Comparison of ENCODE assay signal across 21 cellular contexts in genomic region chrX:16196829-16197228, GRCh38. TPM values are rescaled to one million over a fixed set of nuclear protein-coding genes. Genes with fewer than 3 reads are reported as not detected.
"Had no signal": no experiment of that assay in that cellular context is flagged by ENCODE, and none has a peak within 500 bp of the region (broad histone marks: within the 10 kb centered on the region; RNA-seq: fewer than 3 reads in every experiment).

No MANE protein-coding gene starts in this region.

- H3K4me1 ChIP-seq: ascending aorta, breast epithelium, left ventricle myocardium inferior, parathyroid adenoma had no signal

- H3K27ac ChIP-seq: ascending aorta, breast epithelium, epithelial cell of prostate, hepatocyte, left ventricle myocardium inferior, neutrophil, parathyroid adenoma, VCaP had no signal

- H3K27me3 ChIP-seq: ascending aorta, hepatocyte, neutrophil had no signal

- DNase-seq: activated CD4-positive, alpha-beta T cell treated with anti-CD3 and anti-CD28 coated beads, Interleukin-2, amount 50 U/mL, for 48 hours; activated naive CD4-positive, alpha-beta T cell treated with Interleukin-2 at 50 U/mL for 16 hours; cerebellar nuclear complex; effector CD8-positive, alpha-beta T cell; left ventricle myocardium inferior; mucosa of descending colon; naive thymus-derived CD8-positive, alpha-beta T cell; stimulated activated CD4-positive, alpha-beta T cell treated with anti-CD3 and anti-CD28 coated beads, Interleukin-2, amount 100 ng/mL, for 48 hours; T1000 had no signal

- H3K4me2 ChIP-seq: hepatocyte had no signal

- H3K4me1 Mint-ChIP-seq: activated T-helper 17 cell treated with anti-CD3 and anti-CD28 coated beads, Interleukin-2, amount 50 U/mL, for 72 hours; naive thymus-derived CD8-positive, alpha-beta T cell; stimulated activated memory B cell treated with anti-CD40 and anti-IgM and Interleukin-4, amounts not matched to agents 10 μg/mL and 1 μg/mL and 100 μg/mL, for 72 hours had no signal

- H3K4me3 Mint-ChIP-seq: activated T-helper 17 cell treated with anti-CD3 and anti-CD28 coated beads, Interleukin-2, amount 50 U/mL, for 72 hours; naive thymus-derived CD8-positive, alpha-beta T cell; stimulated activated memory B cell treated with anti-CD40 and anti-IgM and Interleukin-4, amounts not matched to agents 10 μg/mL and 1 μg/mL and 100 μg/mL, for 72 hours had no signal

- H3K27me3 Mint-ChIP-seq: stimulated activated memory B cell treated with anti-CD40 and anti-IgM and Interleukin-4, amounts not matched to agents 10 μg/mL and 1 μg/mL and 100 μg/mL, for 72 hours had no signal

- H3K27ac Mint-ChIP-seq: activated T-helper 17 cell treated with anti-CD3 and anti-CD28 coated beads, Interleukin-2, amount 50 U/mL, for 72 hours; naive thymus-derived CD8-positive, alpha-beta T cell; stimulated activated memory B cell treated with anti-CD40 and anti-IgM and Interleukin-4, amounts not matched to agents 10 μg/mL and 1 μg/mL and 100 μg/mL, for 72 hours had no signal

- H3K36me3 Mint-ChIP-seq: naive thymus-derived CD8-positive, alpha-beta T cell; stimulated activated memory B cell treated with anti-CD40 and anti-IgM and Interleukin-4, amounts not matched to agents 10 μg/mL and 1 μg/mL and 100 μg/mL, for 72 hours had no signal

- H3K9me3 Mint-ChIP-seq: activated T-helper 17 cell treated with anti-CD3 and anti-CD28 coated beads, Interleukin-2, amount 50 U/mL, for 72 hours; naive thymus-derived CD8-positive, alpha-beta T cell had no signal

- H3K9me3 ChIP-seq: ascending aorta, breast epithelium, left ventricle myocardium inferior, mucosa of descending colon, neutrophil had no signal

- H2AFZ ChIP-seq: hepatocyte, parathyroid adenoma had no signal

- H3K4me3 ChIP-seq: ascending aorta, breast epithelium, hepatocyte, left ventricle myocardium inferior, mucosa of descending colon had no signal

- H3K36me3 ChIP-seq: ascending aorta, breast epithelium, left ventricle myocardium inferior, neutrophil had no signal

- ATAC-seq: activated T-helper 17 cell treated with anti-CD3 and anti-CD28 coated beads, Interleukin-2, amount 50 U/mL, for 72 hours; mucosa of descending colon; naive thymus-derived CD8-positive, alpha-beta T cell; stimulated activated memory B cell treated with anti-CD40 and anti-IgM and Interleukin-4, amounts not matched to agents 10 μg/mL and 1 μg/mL and 100 μg/mL, for 72 hours had no signal

- H3K79me2 ChIP-seq: hepatocyte, parathyroid adenoma had no signal

- H3K9ac ChIP-seq: parathyroid adenoma had no signal

RNA-seq across cellular contexts. Expression of gene MAGEB17, which starts 29.5 kb away (rescaled TPM):
- total RNA-seq: activated T-helper 17 cell treated with anti-CD3 and anti-CD28 coated beads, Interleukin-2, amount 50 U/mL, for 72 hours; ascending aorta; left ventricle myocardium inferior; naive thymus-derived CD8-positive, alpha-beta T cell; renal cortical epithelial cell; urinary bladder had no signal
- polyA plus RNA-seq: hepatocyte; keratinocyte; naive thymus-derived CD8-positive, alpha-beta T cell; urinary bladder had no signal
